In the genomic region with DNA sequence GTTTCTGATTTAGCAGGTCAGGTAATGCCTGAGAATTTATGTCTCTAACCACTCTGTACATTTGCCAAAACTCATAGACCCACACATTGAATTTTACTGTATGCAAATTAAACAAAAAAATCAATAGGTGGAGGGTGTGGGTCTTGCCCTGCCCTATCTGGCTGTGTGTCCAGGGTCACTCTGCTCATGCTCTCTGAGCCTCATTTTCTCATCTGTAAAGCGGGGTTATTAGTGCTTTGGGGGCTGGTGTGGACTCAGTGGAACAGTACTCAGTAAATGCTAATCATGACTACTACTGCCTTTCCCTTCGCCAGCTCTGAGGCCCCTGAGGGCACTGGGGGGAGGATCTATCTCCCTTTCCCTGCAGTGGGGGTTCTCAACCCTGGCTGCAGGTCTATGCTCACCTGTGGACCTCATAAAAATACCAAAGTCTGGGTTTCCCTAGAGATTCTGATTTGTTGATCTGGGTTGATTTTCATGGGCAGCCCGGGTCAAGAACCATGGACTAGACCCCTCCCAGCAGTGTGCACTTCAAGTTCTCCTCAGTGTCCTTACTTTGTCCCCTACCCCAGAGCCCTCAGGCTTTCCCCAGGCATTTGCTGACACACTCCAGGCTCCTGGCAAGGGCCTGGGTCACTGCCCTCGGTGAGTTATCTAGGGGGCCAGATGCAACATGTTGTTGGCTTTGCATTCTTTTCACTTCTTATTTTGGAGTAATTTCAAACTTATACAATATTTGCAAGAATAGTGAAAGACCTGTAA, we compare ENCODE assay signal across 28 cellular contexts. TPM values are rescaled to one million over a fixed set of nuclear protein-coding genes. Genes with fewer than 3 reads are reported as not detected.
DNase-seq lines count a peak whose midpoint lies in the region; ATAC-seq, FAIRE-seq and TF ChIP-seq lines count a peak whose summit lies in the region.
"Had no signal": no experiment of that assay in that cellular context is flagged by ENCODE, and none has a peak within 500 bp of the region (broad histone marks: within the 10 kb centered on the region; RNA-seq: fewer than 3 reads in every experiment).

No MANE protein-coding gene starts in this region.

- no peak for FAIRE-seq in keratinocyte (lab: Jason Lieb, UNC)
- FAIRE-seq: GM12892, islet of Langerhans, TTC549 had no signal

- H3K4me1 ChIP-seq in Caco-2 (no peaks in the 10 kb centered on the region), GM23338 (ENCODE audit: insufficient read depth) (0 out of 2 replicates have a peak, but pooled peaks cover 5% of the 10 kb centered on the region), endodermal cell (ENCODE audit: control insufficient read depth, insufficient read depth, low read length) (no peaks in the 10 kb centered on the region), keratinocyte (ENCODE audit: control insufficient read depth, extremely low read depth, insufficient read depth, low read length) (peaks cover 18% of the 10 kb centered on the region)
- H3K4me1 ChIP-seq: spleen had no signal

- H3K27ac ChIP-seq in GM23338 (ENCODE audit: low read depth) (no peak overlapping the region), endodermal cell (ENCODE audit: low read depth, low read length) (no peak overlapping the region), keratinocyte (ENCODE audit: control insufficient read depth, insufficient read depth, low read length) (no peak overlapping the region)
- H3K27ac ChIP-seq: neutrophil, spleen had no signal

- CTCF ChIA-PET in Caco-2 (lab: Charles Lee), result no interaction called here

- DNase-seq in Caco-2 (no peak), GM23338 (ENCODE audit: low spot score) (no peak), endodermal cell (peak; percentile 44), keratinocyte (ENCODE audit: low read depth, low spot score) (no peak), iPS-NIHi11 (ENCODE audit: low spot score) (no peak)
- DNase-seq: activated CD4-positive, alpha-beta T cell treated with anti-CD3 and anti-CD28 coated beads, Interleukin-2, amount 10 ng/mL, durations not matched to agents 24 days and 14 days; activated gamma-delta T cell; CD8-positive, alpha-beta T cell; dermis blood vessel endothelial cell; GOT3; hippocampal formation; NCI-H1105; NCI-H2029; NCI-H226; OCI-M1; spleen; stimulated activated CD4-positive, alpha-beta T cell treated with anti-CD3 and anti-CD28 coated beads, Interleukin-4, amount 100 ng/mL, for 24 hours; T-cell had no signal

- no peak overlapping the region for H3K4me3 Mint-ChIP-seq in Caco-2 (ENCODE audit: unreplicated experiment)
- H3K4me3 Mint-ChIP-seq in GM23338, result no peak overlapping the region
- no peak overlapping the region for H3K4me3 Mint-ChIP-seq in endodermal cell
- H3K4me3 Mint-ChIP-seq: activated CD4-positive, alpha-beta T cell treated with anti-CD3 and anti-CD28 coated beads, Interleukin-2, amount 10 ng/mL, durations not matched to agents 24 days and 14 days; CD8-positive, alpha-beta T cell; T-cell; type B pancreatic cell had no signal

- H3F3A ChIP-seq in GM23338 (replicated peaks; ENCODE audit: low read depth), result peaks cover 15% of the 10 kb centered on the region; the same call in 1 of the 2 replicates

- no peaks in the 10 kb centered on the region for H3K9me1 ChIP-seq in keratinocyte (ENCODE audit: control insufficient read depth, extremely low read depth, insufficient read depth, low read length)

- no peaks in the 10 kb centered on the region for H3K79me2 ChIP-seq in GM23338 (replicated peaks; ENCODE audit: insufficient read depth)
- H3K79me2 ChIP-seq in keratinocyte (ENCODE audit: control insufficient read depth, insufficient read depth, low read length), result no peaks in the 10 kb centered on the region

- H2AFZ ChIP-seq in GM23338 (no peak overlapping the region), keratinocyte (ENCODE audit: control insufficient read depth, low read length) (no peak overlapping the region)

- H3K36me3 Mint-ChIP-seq in Caco-2 (ENCODE audit: insufficient read depth, unreplicated experiment) (peaks cover 80% of the 10 kb centered on the region), GM23338 (ENCODE audit: low read depth) (peaks cover 8% of the 10 kb centered on the region), endodermal cell (ENCODE audit: low read depth) (peaks cover 6% of the 10 kb centered on the region)

- POLR2A ChIA-PET in Caco-2 (lab: Charles Lee), result no interaction called here

- H3K36me3 ChIP-seq in Caco-2 (ENCODE audit: control insufficient read depth, insufficient read depth, low read length), result no peaks in the 10 kb centered on the region
- H3K36me3 ChIP-seq in GM23338 (ENCODE audit: insufficient read depth), result no peaks in the 10 kb centered on the region
- peaks cover 13% of the 10 kb centered on the region for H3K36me3 ChIP-seq in endodermal cell (ENCODE audit: control insufficient read depth, insufficient read depth, low read length)
- peaks cover 0 to 4% of the 10 kb centered on the region in 2 experiments for H3K36me3 ChIP-seq in keratinocyte (ENCODE audit: control insufficient read depth in 2 of 2, extremely low read depth in 1 of 2, insufficient read depth in 2 of 2, low read length in 2 of 2)
- H3K36me3 ChIP-seq: neutrophil had no signal

- dilution Hi-C loops in keratinocyte (cut with MboI; ENCODE audit: extremely low pct_ligation_motif_present, low sequenced_read_pairs), result no loop called here

- H3K9me3 Mint-ChIP-seq in Caco-2 (ENCODE audit: unreplicated experiment) (no peaks in the 10 kb centered on the region), GM23338 (no peaks in the 10 kb centered on the region; the same call in 2 of the 3 replicates), endodermal cell (no peaks in the 10 kb centered on the region)
- H3K9me3 Mint-ChIP-seq: activated CD4-positive, alpha-beta T cell treated with anti-CD3 and anti-CD28 coated beads, Interleukin-2, amount 10 ng/mL, durations not matched to agents 24 days and 14 days; CD8-positive, alpha-beta T cell; T-cell; type B pancreatic cell had no signal

- H3K4me2 ChIP-seq in GM23338, result no peak overlapping the region
- peak overlapping the region; percentile 44 for H3K4me2 ChIP-seq in keratinocyte (ENCODE audit: control insufficient read depth, extremely low read depth, insufficient read depth, low read depth, low read length)

- H3K27ac Mint-ChIP-seq in Caco-2 (ENCODE audit: unreplicated experiment), result peak overlapping the region; percentile 58
- no peak overlapping the region for H3K27ac Mint-ChIP-seq in GM23338
- no peak overlapping the region for H3K27ac Mint-ChIP-seq in endodermal cell
- H3K27ac Mint-ChIP-seq: activated CD4-positive, alpha-beta T cell treated with anti-CD3 and anti-CD28 coated beads, Interleukin-2, amount 10 ng/mL, durations not matched to agents 24 days and 14 days; CD8-positive, alpha-beta T cell; T-cell; type B pancreatic cell had no signal

- peaks cover 7% of the 10 kb centered on the region for H3K4me1 Mint-ChIP-seq in Caco-2 (ENCODE audit: low read depth, unreplicated experiment)
- H3K4me1 Mint-ChIP-seq in GM23338, result peaks cover 29% of the 10 kb centered on the region
- no peaks in the 10 kb centered on the region for H3K4me1 Mint-ChIP-seq in endodermal cell
- H3K4me1 Mint-ChIP-seq: T-cell had no signal

- H3K9ac ChIP-seq in endodermal cell (ENCODE audit: extremely low read depth, low read length, poor library complexity, severe bottlenecking), result no peak overlapping the region
- no peak overlapping the region for H3K9ac ChIP-seq in keratinocyte (ENCODE audit: control insufficient read depth, extremely low read depth, insufficient read depth, low read length)

- 81 to 100% methylated on average over 1 to 4 of the region's 4 CpGs for WGBS in endodermal cell (ENCODE audit: insufficient coverage in 1 of 2, insufficient read length in 1 of 2), 2 experiments

- H4K20me1 ChIP-seq in GM23338 (replicated peaks; ENCODE audit: insufficient read depth) (peaks cover 11% of the 10 kb centered on the region; the same call in 1 of the 2 replicates), keratinocyte (ENCODE audit: control insufficient read depth, extremely low read depth, insufficient read depth, low read length) (peaks cover 3% of the 10 kb centered on the region)

- H3K9me3 ChIP-seq in Caco-2 (no peaks in the 10 kb centered on the region), endodermal cell (ENCODE audit: control insufficient read depth, low read length) (no peaks in the 10 kb centered on the region), keratinocyte (ENCODE audit: control insufficient read depth, low read depth, low read length) (no peaks in the 10 kb centered on the region)
- H3K9me3 ChIP-seq: neutrophil, spleen, stomach had no signal

- TF ChIP-seq CTCF in Caco-2 (IDR thresholded peaks at IDR 0.05; ENCODE audit: insufficient read depth in 1 of 2, low read depth in 1 of 2, low read length in 1 of 2, severe bottlenecking in 1 of 2, unreplicated experiment in 1 of 2) (no peak), GM23338 (conservative IDR thresholded peaks at IDR 0.05; ENCODE audit: low read depth in 2 of 2) (no peak), endodermal cell (conservative IDR thresholded peaks at IDR 0.05) (no peak), keratinocyte (optimal IDR thresholded peaks at IDR 0.05 in 1 of 3, IDR thresholded peaks at IDR 0.05 in 1 of 3, conservative IDR thresholded peaks at IDR 0.05 in 1 of 3; ENCODE audit: extremely low read depth in 1 of 3, insufficient read depth in 2 of 3, low read length in 3 of 3) (no peak)

- H3K4me3 ChIP-seq in Caco-2 (ENCODE audit: low read depth, low read length), result no peak overlapping the region
- no peak overlapping the region for H3K4me3 ChIP-seq in GM23338
- no peak overlapping the region for H3K4me3 ChIP-seq in endodermal cell (ENCODE audit: low read length)
- no peak overlapping the region for H3K4me3 ChIP-seq in keratinocyte (ENCODE audit: control insufficient read depth in 2 of 3, extremely low read depth in 1 of 3, insufficient read depth in 2 of 3, low read depth in 1 of 3, low read length in 3 of 3)
- H3K4me3 ChIP-seq: lung, spleen, stomach had no signal

- ATAC-seq in GM23338, result peak; percentile 2; the same call in 1 of the 3 replicates
- no peak for ATAC-seq in GM21576 (IDR thresholded peaks at IDR 0.05; ENCODE audit: unreplicated experiment)
- ATAC-seq in GM21390 (IDR thresholded peaks at IDR 0.05; ENCODE audit: unreplicated experiment), result no peak
- ATAC-seq in HG03342 (IDR thresholded peaks at IDR 0.05; ENCODE audit: unreplicated experiment), result no peak
- ATAC-seq: CD8-positive, alpha-beta T cell; T-cell had no signal

- intact Hi-C loops in Caco-2 (cut with micrococcal nuclease; ENCODE audit: unreplicated experiment), result no loop called here

- no peaks in the 10 kb centered on the region for H3K27me3 Mint-ChIP-seq in Caco-2 (ENCODE audit: insufficient read depth, unreplicated experiment)
- H3K27me3 Mint-ChIP-seq in GM23338 (ENCODE audit: insufficient read depth, low read depth, poor library complexity), result peaks cover 35% of the 10 kb centered on the region
- H3K27me3 Mint-ChIP-seq in endodermal cell (ENCODE audit: insufficient read depth), result peaks cover 2% of the 10 kb centered on the region
- H3K27me3 Mint-ChIP-seq: activated CD4-positive, alpha-beta T cell treated with anti-CD3 and anti-CD28 coated beads, Interleukin-2, amount 10 ng/mL, durations not matched to agents 24 days and 14 days; T-cell; type B pancreatic cell had no signal

- no peaks in the 10 kb centered on the region for H3K27me3 ChIP-seq in Caco-2 (replicated peaks; ENCODE audit: control insufficient read depth, insufficient read depth, low read length)
- H3K27me3 ChIP-seq in GM23338 (ENCODE audit: insufficient read depth), result no peaks in the 10 kb centered on the region
- H3K27me3 ChIP-seq in endodermal cell (ENCODE audit: control insufficient read depth, insufficient read depth, low read length, poor library complexity, severe bottlenecking), result no peaks in the 10 kb centered on the region
- H3K27me3 ChIP-seq in keratinocyte (ENCODE audit: control insufficient read depth, extremely low read depth, insufficient read depth, low read length), result peaks cover 7% of the 10 kb centered on the region
- H3K27me3 ChIP-seq: neutrophil, spleen, stomach had no signal

- peaks cover 18% of the 10 kb centered on the region for H3K9me2 ChIP-seq in GM23338 (ENCODE audit: insufficient read depth)

- no TSS peak for BruUV-seq in Caco-2 (replicated peaks; lab: Mats Ljungman, UMichigan)

RNA-seq across cellular contexts. Expression of a gene that starts 27.5 kb away (rescaled TPM):
- total RNA-seq in Caco-2 (2022), result 416 and 470 TPM in 2 replicates
- total RNA-seq in GM23338 (2014; rRNA removed; shearing (Covaris generic)), result 281 and 321 TPM in 2 replicates
- polyA plus RNA-seq in GM23338 (2016; fragmentation: Nextera tagmentation; extraction: Ambion mirVana), result 279 and 305 TPM in 2 replicates
- total RNA-seq in endodermal cell, result 10 to 100 TPM; 77.4 to 84.5 TPM
- polyA plus RNA-seq in endodermal cell (2013, experiment 1 of 2), result 104 TPM
- 72.4 TPM for polyA plus RNA-seq in endodermal cell (2013, experiment 2 of 2)
- polyA plus RNA-seq in keratinocyte, result 50.9 to 114 TPM (median 80.3 TPM) in 3 replicates
- 73.3 TPM for polyA plus RNA-seq in keratinocyte (2011; ENCODE audit: low read depth)
- 40.3 and 79.7 TPM in 2 replicates for polyA plus RNA-seq in keratinocyte (2011; cell fraction: cytosol; rRNA removed)
- polyA plus RNA-seq in keratinocyte (2011; cell fraction: nucleus; rRNA removed), result 29.2 and 38.5 TPM in 2 replicates
- polyA plus RNA-seq in keratinocyte (2012; ENCODE audit: low replicate concordance), result 66.8 and 94.0 TPM in 2 replicates
- 37.6 to 70.6 TPM (median 57.1 TPM) in 3 replicates for polyA minus RNA-seq in keratinocyte
- polyA minus RNA-seq in keratinocyte (2011; cell fraction: cytosol; rRNA and poly(A)+ RNA removed), result 33.2 TPM
- polyA minus RNA-seq in keratinocyte (2011; cell fraction: nucleus; rRNA and poly(A)+ RNA removed), result 17.4 and 23.7 TPM in 2 replicates

RNA-seq across cellular contexts. Expression of a gene that starts 47.2 kb away (rescaled TPM):
- 113 and 125 TPM in 2 replicates for total RNA-seq in Caco-2 (2022)
- total RNA-seq in GM23338 (2014; rRNA removed; shearing (Covaris generic)), result 111 and 130 TPM in 2 replicates
- 33.3 and 36.2 TPM in 2 replicates for polyA plus RNA-seq in GM23338 (2016; fragmentation: Nextera tagmentation; extraction: Ambion mirVana)
- 100 to 1,000 TPM in 1 of 2 donors, 10 to 100 TPM in 1; 92.3 to 125 TPM for total RNA-seq in endodermal cell
- polyA plus RNA-seq in endodermal cell (2013, experiment 1 of 2), result 73.3 TPM
- 70.5 TPM for polyA plus RNA-seq in endodermal cell (2013, experiment 2 of 2)
- polyA plus RNA-seq in keratinocyte, result 53.6 to 92.4 TPM (median 59.2 TPM) in 3 replicates
- polyA plus RNA-seq in keratinocyte (2011; ENCODE audit: low read depth), result 118 TPM
- 38.5 and 95.8 TPM in 2 replicates for polyA plus RNA-seq in keratinocyte (2011; cell fraction: cytosol; rRNA removed)
- polyA plus RNA-seq in keratinocyte (2011; cell fraction: nucleus; rRNA removed), result 36.0 and 41.8 TPM in 2 replicates
- polyA plus RNA-seq in keratinocyte (2012; ENCODE audit: low replicate concordance), result 47.0 and 53.2 TPM in 2 replicates
- 22.5 to 141 TPM (median 61.8 TPM) in 3 replicates for polyA minus RNA-seq in keratinocyte
- 49.3 TPM for polyA minus RNA-seq in keratinocyte (2011; cell fraction: cytosol; rRNA and poly(A)+ RNA removed)
- 18.6 and 32.9 TPM in 2 replicates for polyA minus RNA-seq in keratinocyte (2011; cell fraction: nucleus; rRNA and poly(A)+ RNA removed)
